8 cellular contexts compared by ENCODE assay signal in the genomic region with DNA sequence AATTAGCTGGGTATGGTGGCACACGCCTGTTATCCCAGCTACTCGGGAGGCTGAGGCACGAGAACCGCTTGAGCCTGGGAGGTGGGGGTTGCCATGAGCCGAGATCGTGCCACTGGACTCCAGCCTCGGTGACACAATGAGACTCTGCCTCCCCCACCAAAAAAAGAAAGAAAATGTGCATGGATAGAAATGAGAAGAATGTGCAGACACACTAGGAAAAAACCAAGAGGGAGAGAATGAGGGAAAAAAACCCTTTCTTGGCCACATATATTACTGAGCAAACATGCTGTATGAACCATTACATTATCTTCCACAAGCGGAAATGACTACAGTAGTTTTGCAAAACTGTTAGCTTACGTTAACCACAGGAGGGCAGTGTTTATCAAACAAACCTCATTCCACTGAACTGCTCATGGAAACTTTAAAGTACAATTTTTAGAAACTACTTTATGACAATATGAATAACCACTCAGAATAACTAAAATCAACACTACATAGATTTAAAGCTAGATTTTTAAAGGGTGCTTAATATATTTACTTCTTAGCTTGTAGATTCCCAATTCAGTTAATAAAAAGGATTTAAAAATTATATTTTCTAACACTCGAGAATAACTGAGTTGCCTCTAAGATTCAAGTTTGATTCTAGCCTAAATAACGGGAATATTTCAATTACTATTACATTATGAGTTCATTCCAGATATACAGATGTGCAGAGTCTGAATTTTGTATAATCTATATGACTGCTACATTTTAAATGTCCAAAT. TPM values are rescaled to one million over a fixed set of nuclear protein-coding genes. Genes with fewer than 3 reads are reported as not detected.
A peak's percentile ranks its signal among the peaks of the same experiment; 100 is the strongest.
DNase-seq lines count a peak whose midpoint lies in the region; ATAC-seq and TF ChIP-seq lines count a peak whose summit lies in the region.

No MANE protein-coding gene starts in this region.

- ATAC-seq in GM18861 (IDR thresholded peaks at IDR 0.05; ENCODE audit: unreplicated experiment) (peak; percentile 80), HG03342 (IDR thresholded peaks at IDR 0.05; ENCODE audit: unreplicated experiment) (peak; percentile 90)

- no peaks in the 10 kb centered on the region for H3K36me3 ChIP-seq in CD4-positive, alpha-beta memory T cell (ENCODE audit: insufficient read depth, low read length)

- peaks cover 48% of the 10 kb centered on the region for H3K4me1 ChIP-seq in CD4-positive, alpha-beta memory T cell (ENCODE audit: insufficient read depth, low read length)

- H3K27me3 ChIP-seq in CD4-positive, alpha-beta memory T cell (ENCODE audit: insufficient read depth, low read length) = no peaks in the 10 kb centered on the region

- H3K9me3 ChIP-seq in CD4-positive, alpha-beta memory T cell (ENCODE audit: control insufficient read depth in 1 of 2, low read length in 2 of 2) = no peaks in the 10 kb centered on the region

- no peaks in the 10 kb centered on the region for H3K27me3 Mint-ChIP-seq in CD4-positive, alpha-beta memory T cell
- H3K27me3 Mint-ChIP-seq in activated naive CD4-positive, alpha-beta T cell treated with anti-CD3 and anti-CD28 coated beads, Interleukin-2, amount 10 ng/mL, durations not matched to agents 7 days and 5 days = no peaks in the 10 kb centered on the region
- H3K27me3 Mint-ChIP-seq in glutamatergic neuron (ENCODE audit: unreplicated experiment) = no peaks in the 10 kb centered on the region

- peaks cover 37 to 50% (median 43%) of the 10 kb centered on the region in 4 donors for H3K4me1 Mint-ChIP-seq in CD4-positive, alpha-beta memory T cell
- peaks cover 40% of the 10 kb centered on the region for H3K4me1 Mint-ChIP-seq in activated naive CD4-positive, alpha-beta T cell treated with anti-CD3 and anti-CD28 coated beads, Interleukin-2, amount 10 ng/mL, durations not matched to agents 7 days and 5 days
- peaks cover 2% of the 10 kb centered on the region for H3K4me1 Mint-ChIP-seq in glutamatergic neuron (ENCODE audit: low read depth, unreplicated experiment)

- peak; percentile 51 for TF ChIP-seq CTCF in glutamatergic neuron (IDR thresholded peaks at IDR 0.05; ENCODE audit: partially characterized antibody, unreplicated experiment)

- POLR2A ChIA-PET in CD4-positive, alpha-beta memory T cell (lab: Charles Lee; ENCODE audit: partially characterized antibody) = interaction anchor here (0.7 to 3.2 kb wide), 8 partner anchors 9 to 182 kb away, joined by 3 to 31 read pairs (median 4); a partner anchor contains a TSS

- CTCF ChIA-PET in CD4-positive, alpha-beta memory T cell (lab: Charles Lee; ENCODE audit: partially characterized antibody) = interaction anchor here (0.6 to 4.8 kb wide), 38 partner anchors 10 to 726 kb away, joined by 3 to 49 read pairs (median 4); a partner anchor contains a TSS
- CTCF ChIA-PET in activated naive CD4-positive, alpha-beta T cell treated with anti-CD3 and anti-CD28 coated beads, Interleukin-2, amount 10 ng/mL, durations not matched to agents 7 days and 5 days (lab: Charles Lee) = interaction anchor here (0.6 to 5.8 kb wide), 24 partner anchors 11 to 292 kb away, joined by 3 to 37 read pairs (median 6); a partner anchor contains a TSS

- DNase-seq in CD4-positive, alpha-beta memory T cell = peak; percentile 66 to 79 (median 72)
- DNase-seq in NOMO-1 treated with DMSO at 0.1 percent for 48 hours (lab: John Stamatoyannopoulos, UW; ENCODE audit: unreplicated experiment) (peak; percentile 90), glutamatergic neuron (no peak), pulmonary artery endothelial cell (ENCODE audit: low read depth, low spot score) (peak; percentile 43), GOT3 (lab: John Stamatoyannopoulos, UW) (no peak)
- DNase-seq in activated naive CD4-positive, alpha-beta T cell treated with anti-CD3 and anti-CD28 coated beads, Interleukin-2, amount 10 ng/mL, durations not matched to agents 7 days and 5 days = peak; percentile 29

- H3K36me3 Mint-ChIP-seq in CD4-positive, alpha-beta memory T cell = peaks cover 8 to 11% of the 10 kb centered on the region in 2 donors
- H3K36me3 Mint-ChIP-seq in activated naive CD4-positive, alpha-beta T cell treated with anti-CD3 and anti-CD28 coated beads, Interleukin-2, amount 10 ng/mL, durations not matched to agents 7 days and 5 days = peaks cover 14% of the 10 kb centered on the region
- no peaks in the 10 kb centered on the region for H3K36me3 Mint-ChIP-seq in glutamatergic neuron (ENCODE audit: unreplicated experiment)

- peak overlapping the region; percentile 52 for H3K27ac ChIP-seq in CD4-positive, alpha-beta memory T cell (ENCODE audit: low read depth, low read length)

- no peaks in the 10 kb centered on the region for H3K9me3 Mint-ChIP-seq in CD4-positive, alpha-beta memory T cell
- no peaks in the 10 kb centered on the region for H3K9me3 Mint-ChIP-seq in activated naive CD4-positive, alpha-beta T cell treated with anti-CD3 and anti-CD28 coated beads, Interleukin-2, amount 10 ng/mL, durations not matched to agents 7 days and 5 days
- no peaks in the 10 kb centered on the region for H3K9me3 Mint-ChIP-seq in glutamatergic neuron (ENCODE audit: unreplicated experiment)

- H3K27ac Mint-ChIP-seq in CD4-positive, alpha-beta memory T cell = peak overlapping the region; percentile 63 to 97 (median 84)
- H3K27ac Mint-ChIP-seq in activated naive CD4-positive, alpha-beta T cell treated with anti-CD3 and anti-CD28 coated beads, Interleukin-2, amount 10 ng/mL, durations not matched to agents 7 days and 5 days = peak overlapping the region; percentile 28
- H3K27ac Mint-ChIP-seq in glutamatergic neuron (ENCODE audit: unreplicated experiment) = no peak overlapping the region

- H3K4me3 Mint-ChIP-seq in CD4-positive, alpha-beta memory T cell = peak overlapping the region; percentile 59 to 87 (median 80)
- H3K4me3 Mint-ChIP-seq in activated naive CD4-positive, alpha-beta T cell treated with anti-CD3 and anti-CD28 coated beads, Interleukin-2, amount 10 ng/mL, durations not matched to agents 7 days and 5 days = peak overlapping the region; percentile 32
- no peak overlapping the region for H3K4me3 Mint-ChIP-seq in glutamatergic neuron (ENCODE audit: unreplicated experiment)

- intact Hi-C loops in CD4-positive, alpha-beta memory T cell (cut with micrococcal nuclease) = loop anchor here (1.0 to 2.0 kb wide), 6 partner anchors 26 to 293 kb away; a partner anchor contains a TSS

- H3K4me3 ChIP-seq in CD4-positive, alpha-beta memory T cell (ENCODE audit: low read length in 2 of 2) = peak overlapping the region in 1 of 2 donors; percentile 13

RNA-seq across cellular contexts. Expression of a gene that starts 26.4 kb away (rescaled TPM):
- 10 to 100 TPM; 56.0 to 63.6 TPM for total RNA-seq in CD4-positive, alpha-beta memory T cell
- 10 to 100 TPM in 1 of 2 donors, 1 to 10 TPM in 1; 6.3 to 10.1 TPM for polyA plus RNA-seq in CD4-positive, alpha-beta memory T cell
- total RNA-seq in glutamatergic neuron (ENCODE audit: unreplicated experiment) (19.9 TPM), pulmonary artery endothelial cell (5.1 and 6.6 TPM in 2 replicates)

Comparison
In these comparisons a context has a peak if more than half of its experiments do, and no peak if none do; other contexts are left out.
1. DNase-seq: peak in CD4-positive, alpha-beta memory T cell (5 of 5), NOMO-1 treated with DMSO at 0.1 percent for 48 hours (single experiment), activated naive CD4-positive, alpha-beta T cell treated with anti-CD3 and anti-CD28 coated beads, Interleukin-2, amount 10 ng/mL, durations not matched to agents 7 days and 5 days (single experiment) and pulmonary artery endothelial cell (single experiment); none in glutamatergic neuron (single experiment) and GOT3 (single experiment).